Comparison of ENCODE assay signal across 8 cellular contexts in genomic region chr1:77978969-77979838, GRCh38. TPM values are rescaled to one million over a fixed set of nuclear protein-coding genes. Genes with fewer than 3 reads are reported as not detected.
A peak's percentile ranks its signal among the peaks of the same experiment; 100 is the strongest.
DNase-seq lines count a peak whose midpoint lies in the region; FAIRE-seq and TF ChIP-seq lines count a peak whose summit lies in the region.

Gene FUBP1, minus strand, starts transcription at chr1:77979072. Its CDS starts 68 bp downstream, at chr1:77979004.

- no peaks in the 10 kb centered on the region for H3K27me3 ChIP-seq in MM.1S (replicated peaks; ENCODE audit: insufficient read depth, low read length)
- H3K27me3 ChIP-seq in neutrophil: no peaks in the 10 kb centered on the region

- DNase-seq in GF-D8 (lab: John Stamatoyannopoulos, UW): peak; percentile 97
- peak; percentile 99 for DNase-seq in HCEC 1CT
- DNase-seq in MM.1S: peak; percentile 99
- DNase-seq in SIG-M5 (lab: John Stamatoyannopoulos, UW): peak; percentile 92
- peak; percentile 93 for DNase-seq in activated gamma-delta T cell treated with Interleukin-2 at 50 U/mL for 16 hours
- peak; percentile 54 to 81 for DNase-seq in frontal cortex (ENCODE audit: low spot score in 2 of 2)
- peak; percentile 98 for DNase-seq in superior temporal gyrus (ENCODE audit: extremely low spot score)

- H3K9me2 ChIP-seq in MM.1S (replicated peaks; ENCODE audit: insufficient read depth, low read length): no peaks in the 10 kb centered on the region

- H3K79me2 ChIP-seq in MM.1S (ENCODE audit: low read length): peaks cover 73% of the 10 kb centered on the region

- H3K27ac ChIP-seq in MM.1S (ENCODE audit: low read length) (peak within 1 kb of the TSS; percentile 98), neutrophil (peak within 1 kb of the TSS; percentile 94)

- peak within 1 kb of the TSS; percentile 88 for H2AFZ ChIP-seq in MM.1S (ENCODE audit: low read length)

- TF ChIP-seq CTCF in MM.1S (IDR thresholded peaks at IDR 0.05; ENCODE audit: low read length) (peak; percentile 73), neutrophil (IDR thresholded peaks at IDR 0.05) (peak; percentile 88)

- H3K4me3 ChIP-seq in MM.1S (ENCODE audit: low read length) (peak within 1 kb of the TSS; percentile 82), neutrophil (ENCODE audit: low read depth in 1 of 2, low read length in 1 of 2) (peak within 1 kb of the TSS; percentile 82)

- H3K4me1 ChIP-seq in MM.1S (ENCODE audit: low read length) (peaks cover 20% of the 10 kb centered on the region), neutrophil (ENCODE audit: control insufficient read depth in 1 of 2, insufficient read depth in 1 of 2, low read depth in 1 of 2, low read length in 1 of 2) (peaks cover 43 to 46% of the 10 kb centered on the region in 2 experiments)

- H3K4me2 ChIP-seq in MM.1S (ENCODE audit: low read depth, low read length): peak within 1 kb of the TSS; percentile 84

- H3K36me3 ChIP-seq in MM.1S (replicated peaks; ENCODE audit: insufficient read depth, low read length) (peaks cover 6% of the 10 kb centered on the region; the same call in 1 of the 2 replicates), neutrophil (peaks cover 3% of the 10 kb centered on the region)

- peaks cover 37% of the 10 kb centered on the region for H4K20me1 ChIP-seq in MM.1S (ENCODE audit: insufficient read depth, low read length)

- H3K9me3 ChIP-seq in MM.1S (replicated peaks; ENCODE audit: insufficient read depth, low read length) (no peaks in the 10 kb centered on the region), neutrophil (no peaks in the 10 kb centered on the region)

- peaks cover 21% of the 10 kb centered on the region for H3F3A ChIP-seq in MM.1S (ENCODE audit: insufficient read depth, low read length)

- H3K9ac ChIP-seq in MM.1S (ENCODE audit: low read length): peak within 1 kb of the TSS; percentile 98

- FAIRE-seq in frontal cortex (lab: Jason Lieb, UNC): no peak

RNA-seq across cellular contexts. Expression of gene FUBP1, which starts in this region (rescaled TPM):
- total RNA-seq in frontal cortex: 345 TPM

Comparison
In these comparisons a context has a peak if more than half of its experiments do, and no peak if none do; other contexts are left out.
1. Peak in every context shown above with its lines: DNase-seq, H3K4me3 ChIP-seq and H3K27ac ChIP-seq.